Comparison of ENCODE assay signal across 22 cellular contexts in the genomic region with DNA sequence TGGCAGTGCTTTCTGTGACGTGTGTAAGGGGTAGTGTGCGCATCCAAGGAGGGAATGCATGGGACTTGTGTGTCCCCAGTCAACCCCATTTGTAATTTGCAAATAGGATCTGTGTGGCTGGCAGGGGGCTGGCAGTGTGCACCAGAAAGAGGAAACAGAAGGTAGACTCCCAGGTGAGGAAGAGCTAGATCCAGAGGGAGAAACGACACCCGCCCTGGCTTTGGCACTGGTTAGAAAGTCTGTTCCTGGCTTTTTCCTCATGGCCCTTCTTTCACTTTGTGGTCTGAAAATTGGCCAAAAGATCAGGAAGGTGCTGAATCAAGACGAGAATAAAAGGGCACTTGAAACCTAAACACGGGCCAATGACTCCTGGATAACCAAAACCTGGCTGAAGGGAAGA.
"Had no signal": no experiment of that assay in that cellular context is flagged by ENCODE, and none has a peak within 500 bp of the region (broad histone marks: within the 10 kb centered on the region; RNA-seq: fewer than 3 reads in every experiment).

No MANE protein-coding gene starts in this region.

- H3K9me3 ChIP-seq: esophagus muscularis mucosa, ovary, psoas muscle, tibial artery, uterus had no signal

- H3K9me3 Mint-ChIP-seq: activated CD4-positive, alpha-beta T cell treated with anti-CD3 and anti-CD28 coated beads, Interleukin-2, amount 10 ng/mL, durations not matched to agents 24 days and 14 days; activated CD8-positive, alpha-beta T cell treated with anti-CD3 and anti-CD28 coated beads for 36 hours; activated naive CD4-positive, alpha-beta T cell treated with anti-CD3 and anti-CD28 coated beads, Interleukin-2, amount 10 ng/mL, durations not matched to agents 7 days and 5 days; activated naive CD8-positive, alpha-beta T cell treated with anti-CD3 and anti-CD28 coated beads, Interleukin-2, amount 50 U/mL, for 24 hours; activated T-cell treated with anti-CD3 and anti-CD28 coated beads, Interleukin-2, amount 50 U/mL, for 4 hours; brain; dendritic cell treated with granulocyte-macrophage colony-stimulating factor and Interleukin-4, amounts not matched to agents 40 ng/mL and 50 ng/mL, for 4 days; naive thymus-derived CD4-positive, alpha-beta T cell had no signal

- DNase-seq: activated CD4-positive, alpha-beta T cell treated with anti-CD3 and anti-CD28 coated beads, Interleukin-2, amount 10 ng/mL, durations not matched to agents 24 days and 14 days; activated CD8-positive, alpha-beta T cell treated with anti-CD3 and anti-CD28 coated beads for 36 hours; activated naive CD4-positive, alpha-beta T cell treated with anti-CD3 and anti-CD28 coated beads, Interleukin-2, amount 10 ng/mL, durations not matched to agents 7 days and 5 days; activated naive CD8-positive, alpha-beta T cell treated with anti-CD3 and anti-CD28 coated beads, Interleukin-2, amount 50 U/mL, for 24 hours; activated T-cell treated with anti-CD3 and anti-CD28 coated beads, Interleukin-2, amount 50 U/mL, for 4 hours; anterior cingulate cortex; effector CD8-positive, alpha-beta T cell; left cardiac atrium; midbrain; naive thymus-derived CD4-positive, alpha-beta T cell; ovary; psoas muscle; right cardiac atrium; stimulated activated CD4-positive, alpha-beta T cell treated with anti-CD3 and anti-CD28 coated beads, Interleukin-2, amount 100 ng/mL, for 24 hours; stimulated activated naive CD4-positive, alpha-beta T cell treated with Interleukin-2 at 50 U/mL for 16 hours; T1000; tibial artery; uterus had no signal

- H3K4me1 Mint-ChIP-seq: activated CD4-positive, alpha-beta T cell treated with anti-CD3 and anti-CD28 coated beads, Interleukin-2, amount 10 ng/mL, durations not matched to agents 24 days and 14 days; activated naive CD4-positive, alpha-beta T cell treated with anti-CD3 and anti-CD28 coated beads, Interleukin-2, amount 10 ng/mL, durations not matched to agents 7 days and 5 days had no signal

- H3K4me3 ChIP-seq: esophagus muscularis mucosa, lung, ovary, psoas muscle, tibial artery, uterus had no signal

- H3K27me3 Mint-ChIP-seq: activated CD4-positive, alpha-beta T cell treated with anti-CD3 and anti-CD28 coated beads, Interleukin-2, amount 10 ng/mL, durations not matched to agents 24 days and 14 days; activated CD8-positive, alpha-beta T cell treated with anti-CD3 and anti-CD28 coated beads for 36 hours; activated naive CD4-positive, alpha-beta T cell treated with anti-CD3 and anti-CD28 coated beads, Interleukin-2, amount 10 ng/mL, durations not matched to agents 7 days and 5 days; activated naive CD8-positive, alpha-beta T cell treated with anti-CD3 and anti-CD28 coated beads, Interleukin-2, amount 50 U/mL, for 24 hours; brain; dendritic cell treated with granulocyte-macrophage colony-stimulating factor and Interleukin-4, amounts not matched to agents 40 ng/mL and 50 ng/mL, for 4 days; naive thymus-derived CD4-positive, alpha-beta T cell had no signal

- H3K36me3 Mint-ChIP-seq: activated naive CD4-positive, alpha-beta T cell treated with anti-CD3 and anti-CD28 coated beads, Interleukin-2, amount 10 ng/mL, durations not matched to agents 7 days and 5 days; brain had no signal

- H3K4me3 Mint-ChIP-seq: activated CD4-positive, alpha-beta T cell treated with anti-CD3 and anti-CD28 coated beads, Interleukin-2, amount 10 ng/mL, durations not matched to agents 24 days and 14 days; activated CD8-positive, alpha-beta T cell treated with anti-CD3 and anti-CD28 coated beads for 36 hours; activated naive CD4-positive, alpha-beta T cell treated with anti-CD3 and anti-CD28 coated beads, Interleukin-2, amount 10 ng/mL, durations not matched to agents 7 days and 5 days; activated naive CD8-positive, alpha-beta T cell treated with anti-CD3 and anti-CD28 coated beads, Interleukin-2, amount 50 U/mL, for 24 hours; activated T-cell treated with anti-CD3 and anti-CD28 coated beads, Interleukin-2, amount 50 U/mL, for 4 hours; brain; dendritic cell treated with granulocyte-macrophage colony-stimulating factor and Interleukin-4, amounts not matched to agents 40 ng/mL and 50 ng/mL, for 4 days; naive thymus-derived CD4-positive, alpha-beta T cell had no signal

- H3K36me3 ChIP-seq: esophagus muscularis mucosa, ovary, tibial artery, uterus had no signal

- H3K27me3 ChIP-seq: esophagus muscularis mucosa, ovary, tibial artery, uterus had no signal

- H3K27ac ChIP-seq: esophagus muscularis mucosa, ovary, tibial artery, uterus had no signal

- H3K4me1 ChIP-seq: uterus had no signal

- ATAC-seq: activated CD8-positive, alpha-beta T cell treated with anti-CD3 and anti-CD28 coated beads for 36 hours; activated naive CD8-positive, alpha-beta T cell treated with anti-CD3 and anti-CD28 coated beads, Interleukin-2, amount 50 U/mL, for 24 hours; activated T-cell treated with anti-CD3 and anti-CD28 coated beads, Interleukin-2, amount 50 U/mL, for 4 hours; left cardiac atrium; naive thymus-derived CD4-positive, alpha-beta T cell; psoas muscle; right cardiac atrium had no signal

- H3K27ac Mint-ChIP-seq: activated CD4-positive, alpha-beta T cell treated with anti-CD3 and anti-CD28 coated beads, Interleukin-2, amount 10 ng/mL, durations not matched to agents 24 days and 14 days; activated CD8-positive, alpha-beta T cell treated with anti-CD3 and anti-CD28 coated beads for 36 hours; activated naive CD4-positive, alpha-beta T cell treated with anti-CD3 and anti-CD28 coated beads, Interleukin-2, amount 10 ng/mL, durations not matched to agents 7 days and 5 days; activated naive CD8-positive, alpha-beta T cell treated with anti-CD3 and anti-CD28 coated beads, Interleukin-2, amount 50 U/mL, for 24 hours; brain; dendritic cell treated with granulocyte-macrophage colony-stimulating factor and Interleukin-4, amounts not matched to agents 40 ng/mL and 50 ng/mL, for 4 days; naive thymus-derived CD4-positive, alpha-beta T cell had no signal
